In genomic region chr20:10584319-10584812, GRCh38 we compare ENCODE assay signal across 23 cellular contexts.
"Had no signal": no experiment of that assay in that cellular context is flagged by ENCODE, and none has a peak within 500 bp of the region (broad histone marks: within the 10 kb centered on the region; RNA-seq: fewer than 3 reads in every experiment).

No MANE protein-coding gene starts in this region.

- H3K4me3 ChIP-seq: body of pancreas, left ventricle myocardium inferior, right lobe of liver, tibial nerve had no signal

- H3K4me1 ChIP-seq: body of pancreas, left ventricle myocardium inferior, right lobe of liver, tibial nerve had no signal

- H3K36me3 ChIP-seq: left ventricle myocardium inferior, right lobe of liver, tibial nerve had no signal

- H3K27ac Mint-ChIP-seq: activated CD4-positive, alpha-beta T cell treated with anti-CD3 and anti-CD28 coated beads for 36 hours; activated naive CD4-positive, alpha-beta T cell treated with anti-CD3 and anti-CD28 coated beads, Interleukin-2, amount 10 ng/mL, durations not matched to agents 7 days and 5 days; natural killer cell; stimulated activated effector memory CD8-positive, alpha-beta T cell treated with anti-CD3 and anti-CD28 coated beads, Interleukin-12 subunit alpha, Interleukin-12 subunit beta, amount 100 ng/mL, for 72 hours had no signal

- H3K27ac ChIP-seq: body of pancreas, left ventricle myocardium inferior, right lobe of liver, tibial nerve had no signal

- H3K27me3 Mint-ChIP-seq: activated CD4-positive, alpha-beta T cell treated with anti-CD3 and anti-CD28 coated beads for 36 hours; activated naive CD4-positive, alpha-beta T cell treated with anti-CD3 and anti-CD28 coated beads, Interleukin-2, amount 10 ng/mL, durations not matched to agents 7 days and 5 days; dendritic cell treated with granulocyte-macrophage colony-stimulating factor and Interleukin-4, amounts not matched to agents 40 ng/mL and 50 ng/mL, for 4 days; stimulated activated naive CD8-positive, alpha-beta T cell treated with anti-CD3 and anti-CD28 coated beads, Interleukin-15, amount 100 ng/mL, for 72 hours had no signal

- H3K4me3 Mint-ChIP-seq: activated CD4-positive, alpha-beta T cell treated with anti-CD3 and anti-CD28 coated beads for 36 hours; activated naive CD4-positive, alpha-beta T cell treated with anti-CD3 and anti-CD28 coated beads, Interleukin-2, amount 10 ng/mL, durations not matched to agents 7 days and 5 days; dendritic cell treated with granulocyte-macrophage colony-stimulating factor and Interleukin-4, amounts not matched to agents 40 ng/mL and 50 ng/mL, for 4 days; natural killer cell; stimulated activated effector memory CD8-positive, alpha-beta T cell treated with anti-CD3 and anti-CD28 coated beads, Interleukin-12 subunit alpha, Interleukin-12 subunit beta, amount 100 ng/mL, for 72 hours; stimulated activated naive CD8-positive, alpha-beta T cell treated with anti-CD3 and anti-CD28 coated beads, Interleukin-15, amount 100 ng/mL, for 72 hours; WTC11 had no signal

- DNase-seq: activated CD4-positive, alpha-beta T cell treated with anti-CD3 and anti-CD28 coated beads for 36 hours; activated CD4-positive, alpha-beta T cell treated with anti-CD3 and anti-CD28 coated beads, Interleukin-2, amount 50 U/mL, for 4 hours; activated CD8-positive, alpha-beta memory T cell treated with anti-CD3 and anti-CD28 coated beads, Interleukin-2, amount 50 U/mL, for 48 hours; activated naive CD4-positive, alpha-beta T cell treated with anti-CD3 and anti-CD28 coated beads, Interleukin-2, amount 10 ng/mL, durations not matched to agents 7 days and 5 days; activated T-cell treated with anti-CD3 and anti-CD28 coated beads, Interleukin-2, amount 50 U/mL, for 48 hours; amygdala; body of pancreas; effector CD8-positive, alpha-beta T cell; hippocampal formation; left ventricle myocardium inferior; midbrain; natural killer cell; posterior cingulate gyrus; right lobe of liver; small intestine; stimulated activated CD4-positive, alpha-beta T cell treated with anti-CD3 and anti-CD28 coated beads, Interleukin-2, amount 100 ng/mL, for 24 hours; stimulated activated naive CD8-positive, alpha-beta T cell treated with anti-CD3 and anti-CD28 coated beads, Interleukin-15, amount 100 ng/mL, for 72 hours; T-helper 1 cell; T-helper 9 cell had no signal

- ATAC-seq: activated CD4-positive, alpha-beta T cell treated with anti-CD3 and anti-CD28 coated beads for 36 hours; body of pancreas; natural killer cell; right lobe of liver; stimulated activated effector memory CD8-positive, alpha-beta T cell treated with anti-CD3 and anti-CD28 coated beads, Interleukin-12 subunit alpha, Interleukin-12 subunit beta, amount 100 ng/mL, for 72 hours; stimulated activated naive CD8-positive, alpha-beta T cell treated with anti-CD3 and anti-CD28 coated beads, Interleukin-15, amount 100 ng/mL, for 72 hours; WTC11 had no signal

- H3K4me1 Mint-ChIP-seq: activated CD4-positive, alpha-beta T cell treated with anti-CD3 and anti-CD28 coated beads for 36 hours; activated naive CD4-positive, alpha-beta T cell treated with anti-CD3 and anti-CD28 coated beads, Interleukin-2, amount 10 ng/mL, durations not matched to agents 7 days and 5 days; natural killer cell; stimulated activated naive CD8-positive, alpha-beta T cell treated with anti-CD3 and anti-CD28 coated beads, Interleukin-15, amount 100 ng/mL, for 72 hours had no signal

- H3K27me3 ChIP-seq: body of pancreas, right lobe of liver, tibial nerve had no signal

- H3K9me3 ChIP-seq: body of pancreas, left ventricle myocardium inferior, right lobe of liver, tibial nerve had no signal

- H3K36me3 Mint-ChIP-seq: natural killer cell; stimulated activated effector memory CD8-positive, alpha-beta T cell treated with anti-CD3 and anti-CD28 coated beads, Interleukin-12 subunit alpha, Interleukin-12 subunit beta, amount 100 ng/mL, for 72 hours; WTC11 had no signal

- H3K9me3 Mint-ChIP-seq: activated naive CD4-positive, alpha-beta T cell treated with anti-CD3 and anti-CD28 coated beads, Interleukin-2, amount 10 ng/mL, durations not matched to agents 7 days and 5 days; dendritic cell treated with granulocyte-macrophage colony-stimulating factor and Interleukin-4, amounts not matched to agents 40 ng/mL and 50 ng/mL, for 4 days; natural killer cell; stimulated activated effector memory CD8-positive, alpha-beta T cell treated with anti-CD3 and anti-CD28 coated beads, Interleukin-12 subunit alpha, Interleukin-12 subunit beta, amount 100 ng/mL, for 72 hours; WTC11 had no signal
